8 cellular contexts compared by ENCODE assay signal in genomic region chr13:32838985-32839384, GRCh38.
DNase-seq lines count a peak whose midpoint lies in the region; ATAC-seq and TF ChIP-seq lines count a peak whose summit lies in the region.

No MANE protein-coding gene starts in this region.

- H3K4me3 ChIP-seq in GM12865 (ENCODE audit: low read depth, low read length) (no peak overlapping the region), MM.1S (ENCODE audit: low read length) (no peak overlapping the region), coronary artery (peak overlapping the region; percentile 22), transverse colon (no peak overlapping the region)

- no peak for TF ChIP-seq POLR2A in transverse colon (IDR thresholded peaks at IDR 0.05)

- H3K4me1 ChIP-seq in MM.1S (ENCODE audit: low read length) (peaks cover 10% of the 10 kb centered on the region), transverse colon (peaks cover 0 to 10% (median 2%) of the 10 kb centered on the region in 4 donors)

- 17% methylated on average over 3 of the region's 3 CpGs; no CpG with 5 or more reads in 1 of the 2 donors for WGBS in transverse colon (ENCODE audit: low coverage in 1 of 2), 2 donors

- TF ChIP-seq EP300 in transverse colon (IDR thresholded peaks at IDR 0.05; ENCODE audit: low read depth) = no peak

- TF ChIP-seq CTCF in GM12865 (IDR thresholded peaks at IDR 0.05; ENCODE audit: insufficient read depth, low read depth, low read length, missing control alignments) (no peak), MM.1S (IDR thresholded peaks at IDR 0.05; ENCODE audit: low read length) (no peak), coronary artery (IDR thresholded peaks at IDR 0.05) (no peak), transverse colon (IDR thresholded peaks at IDR 0.05) (no peak)

- H4K20me1 ChIP-seq in MM.1S (ENCODE audit: insufficient read depth, low read length) = no peaks in the 10 kb centered on the region

- peak overlapping the region; percentile 25 for H2AFZ ChIP-seq in MM.1S (ENCODE audit: low read length)

- no peaks in the 10 kb centered on the region for H3K9me3 ChIP-seq in MM.1S (replicated peaks; ENCODE audit: insufficient read depth, low read length)
- H3K9me3 ChIP-seq in transverse colon = peaks cover 0 to under 1% of the 10 kb centered on the region in 2 donors

- intact Hi-C loops in transverse colon (cut with DNase I; ENCODE audit: low total_unique reads) = no loop called here

- H3K36me3 ChIP-seq in MM.1S (replicated peaks; ENCODE audit: insufficient read depth, low read length) (no peaks in the 10 kb centered on the region), transverse colon (no peaks in the 10 kb centered on the region)

- H3K27ac ChIP-seq in MM.1S (ENCODE audit: low read length) = peak overlapping the region; percentile 58; the same call in 1 of the 2 replicates
- H3K27ac ChIP-seq in coronary artery = no peak overlapping the region
- H3K27ac ChIP-seq in transverse colon = peak overlapping the region in 3 of 4 donors; percentile 35 to 58 (median 39)

- in situ Hi-C loops in transverse colon (cut with MboI; ENCODE audit: low pct_ligation_motif_present in 1 of 4, low pct_unique_long_range_greater_than_20kb in 1 of 4, low sequenced_read_pairs in 3 of 4) = no loop called here

- H3K9me2 ChIP-seq in MM.1S (replicated peaks; ENCODE audit: insufficient read depth, low read length) = no peaks in the 10 kb centered on the region

- H3F3A ChIP-seq in MM.1S (ENCODE audit: insufficient read depth, low read length) = no peaks in the 10 kb centered on the region

- no peaks in the 10 kb centered on the region for H3K27me3 ChIP-seq in MM.1S (replicated peaks; ENCODE audit: insufficient read depth, low read length)
- H3K27me3 ChIP-seq in transverse colon = no peaks in the 10 kb centered on the region

- H3K4me2 ChIP-seq in MM.1S (ENCODE audit: low read depth, low read length) = peak overlapping the region; percentile 32; the same call in 1 of the 2 replicates

- H3K9ac ChIP-seq in MM.1S (ENCODE audit: low read length) = no peak overlapping the region

- peak; percentile 71 for ATAC-seq in GM21447 (IDR thresholded peaks at IDR 0.05; ENCODE audit: unreplicated experiment)

- peak; percentile 85 for DNase-seq in GM12865 (ENCODE audit: low read depth)
- DNase-seq in MM.1S = peak; percentile 64
- DNase-seq in coronary artery (ENCODE audit: low spot score) = no peak
- no peak for DNase-seq in transverse colon
- DNase-seq in NCI-H1694 (lab: John Stamatoyannopoulos, UW) = no peak
- no peak for DNase-seq in NCI-H510A treated with DMSO at 0.1 percent for 48 hours (lab: John Stamatoyannopoulos, UW)
- DNase-seq in HCEC 1CT = no peak

- no peaks in the 10 kb centered on the region for H3K79me2 ChIP-seq in MM.1S (ENCODE audit: low read length)

Comparison
In these comparisons a context has a peak if more than half of its experiments do, and no peak if none do; other contexts are left out.
1. DNase-seq: peak in GM12865 (single experiment) and MM.1S (single experiment); none in coronary artery (single experiment), transverse colon (single experiment), NCI-H1694 (single experiment), NCI-H510A treated with DMSO at 0.1 percent for 48 hours (single experiment) and HCEC 1CT (single experiment).
2. H3K27ac ChIP-seq: peak in MM.1S (single experiment) and transverse colon (3 of 4); none in coronary artery (0 of 2).